1 cellular context compared by ENCODE assay signal in the genomic region with DNA sequence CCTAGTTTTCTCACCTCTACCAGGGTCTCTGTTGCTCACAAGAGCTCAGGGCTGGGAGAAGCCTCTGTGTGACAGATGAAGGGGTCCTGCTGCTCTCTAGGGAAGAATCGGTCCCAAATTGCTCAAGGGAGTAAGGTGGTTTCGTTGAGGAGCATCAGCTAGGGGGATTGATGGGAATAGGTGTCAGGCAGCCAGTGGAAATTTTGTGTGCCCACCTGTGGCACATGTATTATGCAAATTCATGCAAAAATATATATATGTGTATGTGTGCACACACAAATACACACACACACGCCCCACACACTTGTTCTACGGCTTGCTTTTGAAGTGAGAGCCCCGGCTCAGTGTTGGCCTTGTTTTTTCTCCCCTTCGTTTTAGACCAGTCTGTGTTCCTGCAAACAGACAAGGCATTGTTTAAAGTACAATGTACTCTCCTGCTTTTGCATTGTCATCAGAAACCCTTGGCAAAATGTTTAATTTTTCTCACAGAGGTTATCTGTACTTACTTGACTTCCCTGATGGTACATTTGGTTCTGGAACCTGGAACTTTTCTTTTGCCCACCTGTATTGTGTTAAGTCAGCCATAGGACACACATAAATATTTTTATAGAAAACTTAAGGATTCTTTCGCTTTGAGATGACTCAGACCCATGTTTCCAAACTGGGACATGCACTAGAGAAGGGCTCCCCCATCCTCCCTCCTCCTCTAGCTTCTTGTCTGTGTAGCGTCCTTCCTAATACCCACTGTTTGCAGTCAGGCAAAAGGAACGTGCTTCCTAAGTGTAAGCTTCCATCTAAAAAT.
TF ChIP-seq lines count a peak whose summit lies in the region.

No MANE protein-coding gene starts in this region.

TF ChIP-seq in HepG2, 621 proteins besides CTCF, POLR2A, EP300 and RAD21 (continued from another document and continues in another):
- TF ChIP-seq, protein P1, sequence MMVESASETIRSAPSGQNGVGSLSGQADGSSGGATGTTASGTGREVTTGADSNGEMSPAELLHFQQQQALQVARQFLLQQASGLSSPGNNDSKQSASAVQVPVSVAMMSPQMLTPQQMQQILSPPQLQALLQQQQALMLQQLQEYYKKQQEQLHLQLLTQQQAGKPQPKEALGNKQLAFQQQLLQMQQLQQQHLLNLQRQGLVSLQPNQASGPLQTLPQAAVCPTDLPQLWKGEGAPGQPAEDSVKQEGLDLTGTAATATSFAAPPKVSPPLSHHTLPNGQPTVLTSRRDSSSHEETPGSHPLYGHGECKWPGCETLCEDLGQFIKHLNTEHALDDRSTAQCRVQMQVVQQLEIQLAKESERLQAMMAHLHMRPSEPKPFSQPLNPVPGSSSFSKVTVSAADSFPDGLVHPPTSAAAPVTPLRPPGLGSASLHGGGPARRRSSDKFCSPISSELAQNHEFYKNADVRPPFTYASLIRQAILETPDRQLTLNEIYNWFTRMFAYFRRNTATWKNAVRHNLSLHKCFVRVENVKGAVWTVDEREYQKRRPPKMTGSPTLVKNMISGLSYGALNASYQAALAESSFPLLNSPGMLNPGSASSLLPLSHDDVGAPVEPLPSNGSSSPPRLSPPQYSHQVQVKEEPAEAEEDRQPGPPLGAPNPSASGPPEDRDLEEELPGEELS (CRISPR knock-in tag; IDR thresholded peaks at IDR 0.05) = peak; percentile 43; the same call in 1 of the 2 replicates
- TF ChIP-seq, protein P2, sequence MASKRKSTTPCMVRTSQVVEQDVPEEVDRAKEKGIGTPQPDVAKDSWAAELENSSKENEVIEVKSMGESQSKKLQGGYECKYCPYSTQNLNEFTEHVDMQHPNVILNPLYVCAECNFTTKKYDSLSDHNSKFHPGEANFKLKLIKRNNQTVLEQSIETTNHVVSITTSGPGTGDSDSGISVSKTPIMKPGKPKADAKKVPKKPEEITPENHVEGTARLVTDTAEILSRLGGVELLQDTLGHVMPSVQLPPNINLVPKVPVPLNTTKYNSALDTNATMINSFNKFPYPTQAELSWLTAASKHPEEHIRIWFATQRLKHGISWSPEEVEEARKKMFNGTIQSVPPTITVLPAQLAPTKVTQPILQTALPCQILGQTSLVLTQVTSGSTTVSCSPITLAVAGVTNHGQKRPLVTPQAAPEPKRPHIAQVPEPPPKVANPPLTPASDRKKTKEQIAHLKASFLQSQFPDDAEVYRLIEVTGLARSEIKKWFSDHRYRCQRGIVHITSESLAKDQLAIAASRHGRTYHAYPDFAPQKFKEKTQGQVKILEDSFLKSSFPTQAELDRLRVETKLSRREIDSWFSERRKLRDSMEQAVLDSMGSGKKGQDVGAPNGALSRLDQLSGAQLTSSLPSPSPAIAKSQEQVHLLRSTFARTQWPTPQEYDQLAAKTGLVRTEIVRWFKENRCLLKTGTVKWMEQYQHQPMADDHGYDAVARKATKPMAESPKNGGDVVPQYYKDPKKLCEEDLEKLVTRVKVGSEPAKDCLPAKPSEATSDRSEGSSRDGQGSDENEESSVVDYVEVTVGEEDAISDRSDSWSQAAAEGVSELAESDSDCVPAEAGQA (IDR thresholded peaks at IDR 0.05; ENCODE audit: low read depth) = no peak
- TF ChIP-seq, protein P2 (CRISPR knock-in tag; IDR thresholded peaks at IDR 0.05; ENCODE audit: borderline replicate concordance) = no peak
- TF ChIP-seq ETV5 (CRISPR knock-in tag; IDR thresholded peaks at IDR 0.05; ENCODE audit: borderline replicate concordance) (no peak), THYN1 (CRISPR knock-in tag; IDR thresholded peaks at IDR 0.05; ENCODE audit: borderline replicate concordance, low read depth) (no peak), HMG20B (CRISPR knock-in tag; conservative IDR thresholded peaks at IDR 0.05) (no peak), ZKSCAN8 (CRISPR knock-in tag; IDR thresholded peaks at IDR 0.05; ENCODE audit: borderline replicate concordance) (no peak), NR2C2 (CRISPR knock-in tag; IDR thresholded peaks at IDR 0.05; ENCODE audit: borderline replicate concordance) (no peak), ZNF33B (CRISPR knock-in tag; IDR thresholded peaks at IDR 0.05) (no peak), ZNF431 (CRISPR knock-in tag; IDR thresholded peaks at IDR 0.05; ENCODE audit: borderline replicate concordance, low read depth) (no peak), ZBTB8A (CRISPR knock-in tag; IDR thresholded peaks at IDR 0.05; ENCODE audit: borderline replicate concordance, low read depth) (no peak), ZNF879 (CRISPR knock-in tag; IDR thresholded peaks at IDR 0.05) (no peak), NR1H2 (CRISPR knock-in tag; IDR thresholded peaks at IDR 0.05; ENCODE audit: borderline replicate concordance, low read depth) (no peak), ZNF234 (CRISPR knock-in tag; conservative IDR thresholded peaks at IDR 0.05) (no peak), ZNF550 (CRISPR knock-in tag; IDR thresholded peaks at IDR 0.05; ENCODE audit: borderline replicate concordance) (no peak), ISX (CRISPR knock-in tag; conservative IDR thresholded peaks at IDR 0.05) (no peak), TOE1 (CRISPR knock-in tag; IDR thresholded peaks at IDR 0.05) (no peak), ZNF225 (CRISPR knock-in tag; IDR thresholded peaks at IDR 0.05) (no peak), FOXM1 (CRISPR knock-in tag; IDR thresholded peaks at IDR 0.05) (no peak), SOX6 (IDR thresholded peaks at IDR 0.05) (no peak), SOX6 (CRISPR knock-in tag; IDR thresholded peaks at IDR 0.05) (peak; percentile 90), SP140L (CRISPR knock-in tag; IDR thresholded peaks at IDR 0.05; ENCODE audit: borderline replicate concordance) (no peak), SOX5 (CRISPR knock-in tag; IDR thresholded peaks at IDR 0.05; ENCODE audit: borderline replicate concordance) (peak; percentile 93), ZNF253 (CRISPR knock-in tag; IDR thresholded peaks at IDR 0.05; ENCODE audit: borderline replicate concordance) (no peak), ZNF788 (CRISPR knock-in tag; IDR thresholded peaks at IDR 0.05; ENCODE audit: borderline replicate concordance) (no peak), TCF7 (IDR thresholded peaks at IDR 0.05; ENCODE audit: low read depth) (peak; percentile 72), ZNF180 (CRISPR knock-in tag; IDR thresholded peaks at IDR 0.05; ENCODE audit: borderline replicate concordance, low read depth) (no peak), ZNF670 (CRISPR knock-in tag; IDR thresholded peaks at IDR 0.05; ENCODE audit: borderline replicate concordance) (no peak), MAFK (conservative IDR thresholded peaks at IDR 0.05 in 1 of 2, IDR thresholded peaks at IDR 0.05 in 1 of 2; ENCODE audit: low read length in 2 of 2) (peak; percentile 83 to 89)
- TF ChIP-seq, protein P3, sequence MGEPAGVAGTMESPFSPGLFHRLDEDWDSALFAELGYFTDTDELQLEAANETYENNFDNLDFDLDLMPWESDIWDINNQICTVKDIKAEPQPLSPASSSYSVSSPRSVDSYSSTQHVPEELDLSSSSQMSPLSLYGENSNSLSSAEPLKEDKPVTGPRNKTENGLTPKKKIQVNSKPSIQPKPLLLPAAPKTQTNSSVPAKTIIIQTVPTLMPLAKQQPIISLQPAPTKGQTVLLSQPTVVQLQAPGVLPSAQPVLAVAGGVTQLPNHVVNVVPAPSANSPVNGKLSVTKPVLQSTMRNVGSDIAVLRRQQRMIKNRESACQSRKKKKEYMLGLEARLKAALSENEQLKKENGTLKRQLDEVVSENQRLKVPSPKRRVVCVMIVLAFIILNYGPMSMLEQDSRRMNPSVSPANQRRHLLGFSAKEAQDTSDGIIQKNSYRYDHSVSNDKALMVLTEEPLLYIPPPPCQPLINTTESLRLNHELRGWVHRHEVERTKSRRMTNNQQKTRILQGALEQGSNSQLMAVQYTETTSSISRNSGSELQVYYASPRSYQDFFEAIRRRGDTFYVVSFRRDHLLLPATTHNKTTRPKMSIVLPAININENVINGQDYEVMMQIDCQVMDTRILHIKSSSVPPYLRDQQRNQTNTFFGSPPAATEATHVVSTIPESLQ (CRISPR knock-in tag; conservative IDR thresholded peaks at IDR 0.05) = no peak
- TF ChIP-seq, protein P4, sequence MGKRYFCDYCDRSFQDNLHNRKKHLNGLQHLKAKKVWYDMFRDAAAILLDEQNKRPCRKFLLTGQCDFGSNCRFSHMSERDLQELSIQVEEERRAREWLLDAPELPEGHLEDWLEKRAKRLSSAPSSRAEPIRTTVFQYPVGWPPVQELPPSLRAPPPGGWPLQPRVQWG (CRISPR knock-in tag; IDR thresholded peaks at IDR 0.05; ENCODE audit: borderline replicate concordance, low read depth) = no peak
- TF ChIP-seq, protein P5, sequence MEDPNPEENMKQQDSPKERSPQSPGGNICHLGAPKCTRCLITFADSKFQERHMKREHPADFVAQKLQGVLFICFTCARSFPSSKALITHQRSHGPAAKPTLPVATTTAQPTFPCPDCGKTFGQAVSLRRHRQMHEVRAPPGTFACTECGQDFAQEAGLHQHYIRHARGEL (CRISPR knock-in tag; IDR thresholded peaks at IDR 0.05) = no peak
- TF ChIP-seq, protein P6, sequence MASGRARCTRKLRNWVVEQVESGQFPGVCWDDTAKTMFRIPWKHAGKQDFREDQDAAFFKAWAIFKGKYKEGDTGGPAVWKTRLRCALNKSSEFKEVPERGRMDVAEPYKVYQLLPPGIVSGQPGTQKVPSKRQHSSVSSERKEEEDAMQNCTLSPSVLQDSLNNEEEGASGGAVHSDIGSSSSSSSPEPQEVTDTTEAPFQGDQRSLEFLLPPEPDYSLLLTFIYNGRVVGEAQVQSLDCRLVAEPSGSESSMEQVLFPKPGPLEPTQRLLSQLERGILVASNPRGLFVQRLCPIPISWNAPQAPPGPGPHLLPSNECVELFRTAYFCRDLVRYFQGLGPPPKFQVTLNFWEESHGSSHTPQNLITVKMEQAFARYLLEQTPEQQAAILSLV (CRISPR knock-in tag; IDR thresholded peaks at IDR 0.05; ENCODE audit: borderline replicate concordance) = no peak
- TF ChIP-seq, protein P7, sequence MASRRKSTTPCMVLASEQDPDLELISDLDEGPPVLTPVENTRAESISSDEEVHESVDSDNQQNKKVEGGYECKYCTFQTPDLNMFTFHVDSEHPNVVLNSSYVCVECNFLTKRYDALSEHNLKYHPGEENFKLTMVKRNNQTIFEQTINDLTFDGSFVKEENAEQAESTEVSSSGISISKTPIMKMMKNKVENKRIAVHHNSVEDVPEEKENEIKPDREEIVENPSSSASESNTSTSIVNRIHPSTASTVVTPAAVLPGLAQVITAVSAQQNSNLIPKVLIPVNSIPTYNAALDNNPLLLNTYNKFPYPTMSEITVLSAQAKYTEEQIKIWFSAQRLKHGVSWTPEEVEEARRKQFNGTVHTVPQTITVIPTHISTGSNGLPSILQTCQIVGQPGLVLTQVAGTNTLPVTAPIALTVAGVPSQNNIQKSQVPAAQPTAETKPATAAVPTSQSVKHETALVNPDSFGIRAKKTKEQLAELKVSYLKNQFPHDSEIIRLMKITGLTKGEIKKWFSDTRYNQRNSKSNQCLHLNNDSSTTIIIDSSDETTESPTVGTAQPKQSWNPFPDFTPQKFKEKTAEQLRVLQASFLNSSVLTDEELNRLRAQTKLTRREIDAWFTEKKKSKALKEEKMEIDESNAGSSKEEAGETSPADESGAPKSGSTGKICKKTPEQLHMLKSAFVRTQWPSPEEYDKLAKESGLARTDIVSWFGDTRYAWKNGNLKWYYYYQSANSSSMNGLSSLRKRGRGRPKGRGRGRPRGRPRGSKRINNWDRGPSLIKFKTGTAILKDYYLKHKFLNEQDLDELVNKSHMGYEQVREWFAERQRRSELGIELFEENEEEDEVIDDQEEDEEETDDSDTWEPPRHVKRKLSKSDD (CRISPR knock-in tag; IDR thresholded peaks at IDR 0.05; ENCODE audit: low read depth) = no peak
- TF ChIP-seq, protein P8, sequence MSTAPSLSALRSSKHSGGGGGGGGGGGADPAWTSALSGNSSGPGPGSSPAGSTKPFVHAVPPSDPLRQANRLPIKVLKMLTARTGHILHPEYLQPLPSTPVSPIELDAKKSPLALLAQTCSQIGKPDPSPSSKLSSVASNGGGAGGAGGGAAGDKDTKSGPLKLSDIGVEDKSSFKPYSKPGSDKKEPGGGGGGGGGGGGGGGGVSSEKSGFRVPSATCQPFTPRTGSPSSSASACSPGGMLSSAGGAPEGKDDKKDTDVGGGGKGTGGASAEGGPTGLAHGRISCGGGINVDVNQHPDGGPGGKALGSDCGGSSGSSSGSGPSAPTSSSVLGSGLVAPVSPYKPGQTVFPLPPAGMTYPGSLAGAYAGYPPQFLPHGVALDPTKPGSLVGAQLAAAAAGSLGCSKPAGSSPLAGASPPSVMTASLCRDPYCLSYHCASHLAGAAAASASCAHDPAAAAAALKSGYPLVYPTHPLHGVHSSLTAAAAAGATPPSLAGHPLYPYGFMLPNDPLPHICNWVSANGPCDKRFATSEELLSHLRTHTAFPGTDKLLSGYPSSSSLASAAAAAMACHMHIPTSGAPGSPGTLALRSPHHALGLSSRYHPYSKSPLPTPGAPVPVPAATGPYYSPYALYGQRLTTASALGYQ (CRISPR knock-in tag; IDR thresholded peaks at IDR 0.05) = no peak
- TF ChIP-seq, protein P9, sequence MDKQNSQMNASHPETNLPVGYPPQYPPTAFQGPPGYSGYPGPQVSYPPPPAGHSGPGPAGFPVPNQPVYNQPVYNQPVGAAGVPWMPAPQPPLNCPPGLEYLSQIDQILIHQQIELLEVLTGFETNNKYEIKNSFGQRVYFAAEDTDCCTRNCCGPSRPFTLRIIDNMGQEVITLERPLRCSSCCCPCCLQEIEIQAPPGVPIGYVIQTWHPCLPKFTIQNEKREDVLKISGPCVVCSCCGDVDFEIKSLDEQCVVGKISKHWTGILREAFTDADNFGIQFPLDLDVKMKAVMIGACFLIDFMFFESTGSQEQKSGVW (CRISPR knock-in tag; IDR thresholded peaks at IDR 0.05; ENCODE audit: borderline replicate concordance) = no peak
